In genomic region chr12:47754881-47755280, GRCh38 we compare ENCODE assay signal across 9 cellular contexts. TPM values are rescaled to one million over a fixed set of nuclear protein-coding genes. Genes with fewer than 3 reads are reported as not detected.
DNase-seq lines count a peak whose midpoint lies in the region; ATAC-seq, FAIRE-seq and TF ChIP-seq lines count a peak whose summit lies in the region.
"Had no signal": no experiment of that assay in that cellular context is flagged by ENCODE, and none has a peak within 500 bp of the region (broad histone marks: within the 10 kb centered on the region; RNA-seq: fewer than 3 reads in every experiment).

No MANE protein-coding gene starts in this region.

- H3K27ac Mint-ChIP-seq in progenitor cell of endocrine pancreas, result no peak overlapping the region

- H3K79me2 ChIP-seq in GM12878 (ENCODE audit: control insufficient read depth, insufficient read depth, low read length), result no peaks in the 10 kb centered on the region
- H3K79me2 ChIP-seq in trophoblast cell (ENCODE audit: control insufficient read depth, insufficient read depth, low read length, poor library complexity), result no peaks in the 10 kb centered on the region

- intact Hi-C loops in GM12878 (cut with micrococcal nuclease; ENCODE audit: unreplicated experiment), result loop anchor here (1.0 kb wide), 1 partner anchor 13 kb away; no protein-coding TSS in a partner anchor

- peak overlapping the region; percentile 33 for H3K14ac ChIP-seq in trophoblast cell (ENCODE audit: low read length)

- RAD21 ChIA-PET in GM12878 (lab: Charles Lee; ENCODE audit: unreplicated experiment), result interaction anchor here (0.5 to 12.6 kb wide), 14 partner anchors 12 to 131 kb away, joined by 3 to 237 read pairs (median 4); partner anchors contain the start of genes ENDOU, RPAP3 and SLC48A1

- peak overlapping the region; percentile 75 for H2AFZ ChIP-seq in GM12878 (ENCODE audit: control insufficient read depth, low read depth, low read length)
- peak overlapping the region; percentile 48 for H2AFZ ChIP-seq in trophoblast cell (ENCODE audit: insufficient read depth, low read length, poor library complexity)

- H3K18ac ChIP-seq in trophoblast cell (ENCODE audit: low read length), result no peak overlapping the region

- BruUV-seq in GM12878 (replicated peaks; lab: Mats Ljungman, UMichigan), result no TSS peak

- H2BK12ac ChIP-seq in trophoblast cell (ENCODE audit: low read length), result peak overlapping the region; percentile 8

- no peak overlapping the region for H2BK120ac ChIP-seq in trophoblast cell (ENCODE audit: insufficient read depth, low read length, poor library complexity)

- H3K4me1 ChIP-seq in GM12878 (ENCODE audit: control insufficient read depth, insufficient read depth, low read length) (peaks cover 46% of the 10 kb centered on the region), trophoblast cell (ENCODE audit: control insufficient read depth in 1 of 2, insufficient read depth in 2 of 2, low read length in 2 of 2) (peaks cover 47 to 52% of the 10 kb centered on the region in 2 experiments)

- POLR2A ChIA-PET in GM12878 (lab: Charles Lee), result interaction anchor here (0.9 to 2.4 kb wide), 12 partner anchors 8 to 539 kb away, joined by 3 to 14 read pairs (median 4); no protein-coding TSS in a partner anchor

- H3K27me3 ChIP-seq in GM12878 (replicated peaks in 1 of 2; ENCODE audit: control insufficient read depth in 2 of 2, insufficient read depth in 2 of 2, low read length in 1 of 2), result no peaks in the 10 kb centered on the region
- no peaks in the 10 kb centered on the region for H3K27me3 ChIP-seq in trophoblast cell (ENCODE audit: insufficient read depth, low read length)

- WGBS in GM12878 (ENCODE audit: insufficient coverage, insufficient replicate concordance, low lambda C conversion rate, missing lambda C conversion rate), result 39% methylated on average over 3 of the region's 3 CpGs
- no CpG with 5 or more reads among the region's 3 CpGs for WGBS in trophoblast cell (ENCODE audit: extremely low coverage, insufficient coverage, insufficient read length)

- no peak for TF ChIP-seq RAD21 in GM12878 (IDR thresholded peaks at IDR 0.05; ENCODE audit: insufficient read depth, low read depth, low read length)

- H3K9me3 ChIP-seq in GM12878 (replicated peaks; ENCODE audit: control insufficient read depth, insufficient read depth, low read length) (no peaks in the 10 kb centered on the region), trophoblast cell (ENCODE audit: insufficient read depth, low read depth, low read length) (peaks cover 1% of the 10 kb centered on the region)

- H4K8ac ChIP-seq in trophoblast cell (ENCODE audit: low read depth, low read length), result no peak overlapping the region

- peak overlapping the region; percentile 30 for H4K91ac ChIP-seq in trophoblast cell (ENCODE audit: low read depth, low read length)

- no peak overlapping the region for H3K23ac ChIP-seq in trophoblast cell (ENCODE audit: low read length)

- peaks cover 10% of the 10 kb centered on the region for H3K4me1 Mint-ChIP-seq in progenitor cell of endocrine pancreas (ENCODE audit: low read depth)

- SMC1A ChIA-PET in GM12878 (lab: Charles Lee; ENCODE audit: uncharacterized antibody, unreplicated experiment), result interaction anchor here (1.0 to 12.2 kb wide), 12 partner anchors 9 to 101 kb away, joined by 3 to 277 read pairs (median 6); partner anchors contain the start of gene RPAP3

- TF ChIP-seq CTCF in GM12878 (IDR thresholded peaks at IDR 0.05 in 2 of 3, conservative IDR thresholded peaks at IDR 0.05 in 1 of 3; ENCODE audit: control insufficient read depth in 2 of 3, extremely low read depth in 1 of 3, insufficient read depth in 1 of 3, low read depth in 3 of 3, low read length in 3 of 3) (no peak), progenitor cell of endocrine pancreas (IDR thresholded peaks at IDR 0.05; ENCODE audit: unreplicated experiment) (no peak)

- no peak overlapping the region for H4K12ac ChIP-seq in trophoblast cell (ENCODE audit: low read depth, low read length)

- peaks cover 17% of the 10 kb centered on the region for H3K79me1 ChIP-seq in trophoblast cell (ENCODE audit: low read length)

- no peak overlapping the region for H3K4me3 Mint-ChIP-seq in progenitor cell of endocrine pancreas (ENCODE audit: low read depth)

- 0 out of 4 replicates have a peak, but pooled peaks of 1 of the 2 experiments have one; percentile 21 for TF ChIP-seq EP300 in GM12878 (IDR thresholded peaks at IDR 0.05; ENCODE audit: borderline replicate concordance in 1 of 2, control insufficient read depth in 1 of 2, low read depth in 2 of 2, low read length in 2 of 2)

- H2BK5ac ChIP-seq in trophoblast cell (ENCODE audit: low read depth, low read length, poor library complexity), result no peak overlapping the region

- H3K4me2 ChIP-seq in GM12878 (ENCODE audit: control insufficient read depth, insufficient read depth) (peak overlapping the region; percentile 82), trophoblast cell (ENCODE audit: low read length) (no peak overlapping the region)

- FAIRE-seq in GM12878 (lab: Jason Lieb, UNC), result no peak

- H3K4me3 ChIP-seq in GM12878, result no peak overlapping the region
- no peak overlapping the region for H3K4me3 ChIP-seq in trophoblast cell (ENCODE audit: low read depth, low read length)

- in situ Hi-C loops in GM12878 (cut with MboI), result no loop called here

- no peak overlapping the region for H3K4ac ChIP-seq in trophoblast cell (ENCODE audit: low read depth, low read length)

- H2AK5ac ChIP-seq in trophoblast cell (ENCODE audit: low read length), result peak overlapping the region; percentile 60

- H3K27me3 Mint-ChIP-seq in progenitor cell of endocrine pancreas, result peaks cover 28% of the 10 kb centered on the region

- CTCF ChIA-PET in GM12878 (lab: Yijun Ruan, JAX), result interaction anchor here (0.7 to 14.5 kb wide), 12 partner anchors 11 to 434 kb away, joined by 3 to 507 read pairs (median 14); partner anchors contain the start of genes RPAP3 and SLC48A1

- H3K27ac ChIP-seq in GM12878 (ENCODE audit: control insufficient read depth, insufficient read depth), result peak overlapping the region; percentile 76
- H3K27ac ChIP-seq in trophoblast cell (ENCODE audit: low read depth, low read length), result no peak overlapping the region

- H3K36me3 Mint-ChIP-seq in progenitor cell of endocrine pancreas (ENCODE audit: insufficient read depth), result no peaks in the 10 kb centered on the region

- no peaks in the 10 kb centered on the region for H3K9me3 Mint-ChIP-seq in progenitor cell of endocrine pancreas (ENCODE audit: low read depth)

- ATAC-seq in GM18520 (IDR thresholded peaks at IDR 0.05; ENCODE audit: unreplicated experiment) (peak; percentile 32), HG02885 (IDR thresholded peaks at IDR 0.05; ENCODE audit: poor library complexity, unreplicated experiment) (peak; percentile 16), GM12878 (peak; percentile 47), GM18505 (IDR thresholded peaks at IDR 0.05; ENCODE audit: unreplicated experiment) (no peak), HG02610 (IDR thresholded peaks at IDR 0.05; ENCODE audit: unreplicated experiment) (no peak), GM21619 (IDR thresholded peaks at IDR 0.05; ENCODE audit: unreplicated experiment) (no peak)

- H3K9ac ChIP-seq in GM12878 (ENCODE audit: control insufficient read depth, insufficient read depth, low read length), result peak overlapping the region; percentile 32; the same call in 1 of the 2 replicates
- no peak overlapping the region for H3K9ac ChIP-seq in trophoblast cell (ENCODE audit: low read length)

- no peaks in the 10 kb centered on the region for H4K20me1 ChIP-seq in GM12878 (ENCODE audit: control insufficient read depth, insufficient read depth)

- H3K36me3 ChIP-seq in GM12878 (ENCODE audit: control insufficient read depth in 2 of 2, insufficient read depth in 2 of 2, low read length in 1 of 2) (no peaks in the 10 kb centered on the region), trophoblast cell (ENCODE audit: control insufficient read depth in 1 of 2, insufficient read depth in 2 of 2, low read length in 2 of 2) (no peaks in the 10 kb centered on the region)

- TF ChIP-seq POLR2A in GM12878 (IDR thresholded peaks at IDR 0.05; ENCODE audit: low read depth, low read length) (no peak), GM18505 (IDR thresholded peaks at IDR 0.05; ENCODE audit: borderline replicate concordance, extremely low read depth, insufficient read depth, insufficient read length) (no peak)

- peak; percentile 27 for DNase-seq in GM12878 (ENCODE audit: low read depth, low spot score)
- DNase-seq in trophoblast cell, result peak; percentile 80 to 81
- DNase-seq in progenitor cell of endocrine pancreas (ENCODE audit: low spot score, unreplicated experiment), result no peak

RNA-seq across cellular contexts. Expression of gene RAPGEF3, which starts 3.8 kb away (rescaled TPM):
- 4.6 and 5.7 TPM in 2 replicates for total RNA-seq in GM12878 (2013; cell fraction: nucleolus; rRNA removed)
- total RNA-seq in GM12878 (2014; rRNA removed) (0.27 and 0.28 TPM in 2 replicates), GM12878 (2014; rRNA removed; fragmentation: Illumina TruSeq; extraction: Trizol) (0.09 and 0.18 TPM in 2 replicates), GM12878 (2021) (0.64 and 0.88 TPM in 2 replicates), progenitor cell of endocrine pancreas (1.2 and 1.7 TPM in 2 replicates)
- polyA plus RNA-seq in GM12878 (2011; ENCODE audit: low read depth), result 0.38 TPM
- polyA plus RNA-seq in GM12878 (2011; rRNA removed) (0.30 and 0.68 TPM in 2 replicates), GM12878 (2014; fragmentation: Illumina TruSeq; extraction: Trizol) (0.17 and 0.34 TPM in 2 replicates), GM12878 (2014; fragmentation: Nextera tagmentation; extraction: Ambion mirVana) (under 1 TPM in 1 of 2 experiments, not detected in 1; 0.02 TPM), GM12878 (2014; rRNA removed) (0.63 and 0.92 TPM in 2 replicates), GM12878 (2016; fragmentation: Nextera tagmentation; extraction: Ambion mirVana) (under 1 TPM in 1 of 2 experiments, not detected in 1; 0.27 TPM)
- 0.63 and 0.94 TPM in 2 replicates for polyA plus RNA-seq in GM12878 (2011; cell fraction: cytosol; rRNA removed)
- polyA plus RNA-seq in GM12878 (2011; cell fraction: nucleus; rRNA removed), result 3.4 and 4.8 TPM in 2 replicates
- polyA plus RNA-seq in GM12878 (2012), result 0.81 and 0.97 TPM in 2 replicates
- polyA minus RNA-seq in GM12878 (2011; rRNA and poly(A)+ RNA removed), result 0.22 and 1.5 TPM in 2 replicates
- polyA minus RNA-seq in GM12878 (2011; cell fraction: cytosol; rRNA and poly(A)+ RNA removed), result 1.7 TPM in 1 of 2 replicates, not detected in the other
- polyA minus RNA-seq in GM12878 (2011; cell fraction: nucleus; rRNA and poly(A)+ RNA removed), result 1.3 and 3.1 TPM in 2 replicates
- 0.68 and 0.78 TPM in 2 replicates for polyA plus RNA-seq in trophoblast cell (2013)

RNA-seq across cellular contexts. Expression of gene SLC48A1, which starts 18.2 kb away (rescaled TPM):
- 2.5 and 3.7 TPM in 2 replicates for total RNA-seq in GM12878 (2013; cell fraction: nucleolus; rRNA removed)
- total RNA-seq in GM12878 (2014; rRNA removed) (1.7 and 2.4 TPM in 2 replicates), GM12878 (2014; rRNA removed; fragmentation: Illumina TruSeq; extraction: Trizol) (1.1 and 1.2 TPM in 2 replicates), GM12878 (2021) (2.4 and 3.8 TPM in 2 replicates), progenitor cell of endocrine pancreas (15.1 and 16.2 TPM in 2 replicates)
- polyA plus RNA-seq in GM12878 (2011; ENCODE audit: low read depth), result 0.84 TPM
- polyA plus RNA-seq in GM12878 (2011; rRNA removed) (0.55 and 1.2 TPM in 2 replicates), GM12878 (2014; fragmentation: Illumina TruSeq; extraction: Trizol) (1.6 TPM in 2 replicates), GM12878 (2014; fragmentation: Nextera tagmentation; extraction: Ambion mirVana) (1 to 10 TPM; 1.1 to 2.2 TPM), GM12878 (2014; rRNA removed) (1.1 and 1.9 TPM in 2 replicates), GM12878 (2016; fragmentation: Nextera tagmentation; extraction: Ambion mirVana) (1 to 10 TPM; 4.0 to 4.9 TPM)
- 1.6 and 2.1 TPM in 2 replicates for polyA plus RNA-seq in GM12878 (2011; cell fraction: cytosol; rRNA removed)
- 2.4 and 2.7 TPM in 2 replicates for polyA plus RNA-seq in GM12878 (2011; cell fraction: nucleus; rRNA removed)
- polyA plus RNA-seq in GM12878 (2012), result 1.8 and 2.1 TPM in 2 replicates
- 1.2 and 1.8 TPM in 2 replicates for polyA minus RNA-seq in GM12878 (2011; rRNA and poly(A)+ RNA removed)
- 0.67 and 0.94 TPM in 2 replicates for polyA minus RNA-seq in GM12878 (2011; cell fraction: cytosol; rRNA and poly(A)+ RNA removed)
- 0.38 and 1.9 TPM in 2 replicates for polyA minus RNA-seq in GM12878 (2011; cell fraction: nucleus; rRNA and poly(A)+ RNA removed)
- 4.7 and 4.8 TPM in 2 replicates for polyA plus RNA-seq in trophoblast cell (2013)

RNA-seq across cellular contexts. Expression of gene ENDOU, which starts 29.6 kb away (rescaled TPM):
- not detected in 2 replicates for total RNA-seq in GM12878 (2013; cell fraction: nucleolus; rRNA removed)
- 0.17 TPM in 1 of 2 replicates, not detected in the other for total RNA-seq in GM12878 (2014; rRNA removed)
- total RNA-seq in GM12878 (2014; rRNA removed; fragmentation: Illumina TruSeq; extraction: Trizol), result 0.09 TPM in 1 of 2 replicates, not detected in the other
- 0.21 TPM in 1 of 2 replicates, not detected in the other for total RNA-seq in GM12878 (2021)
- polyA plus RNA-seq in GM12878 (2011; ENCODE audit: low read depth), result 0.13 TPM
- polyA plus RNA-seq in GM12878 (2011; rRNA removed), result 0.03 TPM in 1 of 2 replicates, not detected in the other
- not detected in 2 replicates for polyA plus RNA-seq in GM12878 (2011; cell fraction: cytosol; rRNA removed)
- polyA plus RNA-seq in GM12878 (2011; cell fraction: nucleus; rRNA removed), result 0.09 TPM in 1 of 2 replicates, not detected in the other
- polyA plus RNA-seq in GM12878 (2012), result 0.16 TPM in 1 of 2 replicates, not detected in the other
- 0.10 and 0.19 TPM in 2 replicates for polyA plus RNA-seq in GM12878 (2014; fragmentation: Illumina TruSeq; extraction: Trizol)
- under 1 TPM in 1 of 2 experiments, not detected in 1; 0.15 TPM for polyA plus RNA-seq in GM12878 (2014; fragmentation: Nextera tagmentation; extraction: Ambion mirVana)
- polyA plus RNA-seq in GM12878 (2014; rRNA removed), result 0.08 and 0.11 TPM in 2 replicates
- not detected for polyA plus RNA-seq in GM12878 (2016; fragmentation: Nextera tagmentation; extraction: Ambion mirVana)
- polyA minus RNA-seq in GM12878 (2011; rRNA and poly(A)+ RNA removed), result not detected in 2 replicates
- not detected in 2 replicates for polyA minus RNA-seq in GM12878 (2011; cell fraction: cytosol; rRNA and poly(A)+ RNA removed)
- polyA minus RNA-seq in GM12878 (2011; cell fraction: nucleus; rRNA and poly(A)+ RNA removed), result not detected in 2 replicates
- polyA plus RNA-seq in trophoblast cell (2013), result 26.2 and 28.2 TPM in 2 replicates
- not detected in 2 replicates for total RNA-seq in progenitor cell of endocrine pancreas
- total RNA-seq: M059J had no signal

RNA-seq across cellular contexts. Expression of gene RPAP3, which starts 49.1 kb away (rescaled TPM):
- 25.2 and 27.8 TPM in 2 replicates for total RNA-seq in GM12878 (2013; cell fraction: nucleolus; rRNA removed)
- total RNA-seq in GM12878 (2014; rRNA removed), result 17.4 and 19.1 TPM in 2 replicates
- 34.5 and 36.9 TPM in 2 replicates for total RNA-seq in GM12878 (2014; rRNA removed; fragmentation: Illumina TruSeq; extraction: Trizol)
- total RNA-seq in GM12878 (2021), result 31.2 and 32.3 TPM in 2 replicates
- polyA plus RNA-seq in GM12878 (2011; ENCODE audit: low read depth), result 8.1 TPM
- polyA plus RNA-seq in GM12878 (2011; rRNA removed), result 21.3 and 42.1 TPM in 2 replicates
- 5.6 and 6.2 TPM in 2 replicates for polyA plus RNA-seq in GM12878 (2011; cell fraction: cytosol; rRNA removed)
- 6.8 and 9.0 TPM in 2 replicates for polyA plus RNA-seq in GM12878 (2011; cell fraction: nucleus; rRNA removed)
- polyA plus RNA-seq in GM12878 (2012), result 15.4 and 19.6 TPM in 2 replicates
- 49.1 and 52.8 TPM in 2 replicates for polyA plus RNA-seq in GM12878 (2014; fragmentation: Illumina TruSeq; extraction: Trizol)
- 10 to 100 TPM; 14.1 to 24.5 TPM for polyA plus RNA-seq in GM12878 (2014; fragmentation: Nextera tagmentation; extraction: Ambion mirVana)
- 20.1 and 24.4 TPM in 2 replicates for polyA plus RNA-seq in GM12878 (2014; rRNA removed)
- polyA plus RNA-seq in GM12878 (2016; fragmentation: Nextera tagmentation; extraction: Ambion mirVana), result 10 to 100 TPM; 49.8 to 50.6 TPM
- 8.3 and 15.1 TPM in 2 replicates for polyA minus RNA-seq in GM12878 (2011; rRNA and poly(A)+ RNA removed)
- polyA minus RNA-seq in GM12878 (2011; cell fraction: cytosol; rRNA and poly(A)+ RNA removed), result 5.7 and 8.9 TPM in 2 replicates
- polyA minus RNA-seq in GM12878 (2011; cell fraction: nucleus; rRNA and poly(A)+ RNA removed), result 7.7 and 13.3 TPM in 2 replicates
- polyA plus RNA-seq in trophoblast cell (2013), result 30.6 and 32.7 TPM in 2 replicates
- total RNA-seq in progenitor cell of endocrine pancreas, result 36.4 and 39.8 TPM in 2 replicates

Comparison
In these comparisons a context has a peak if more than half of its experiments do, and no peak if none do; other contexts are left out.
1. ATAC-seq: peak in GM18520 (single experiment), HG02885 (single experiment) and GM12878 (single experiment); none in GM18505 (single experiment), HG02610 (single experiment) and GM21619 (single experiment).